9 cellular contexts compared by ENCODE assay signal in the genomic region with DNA sequence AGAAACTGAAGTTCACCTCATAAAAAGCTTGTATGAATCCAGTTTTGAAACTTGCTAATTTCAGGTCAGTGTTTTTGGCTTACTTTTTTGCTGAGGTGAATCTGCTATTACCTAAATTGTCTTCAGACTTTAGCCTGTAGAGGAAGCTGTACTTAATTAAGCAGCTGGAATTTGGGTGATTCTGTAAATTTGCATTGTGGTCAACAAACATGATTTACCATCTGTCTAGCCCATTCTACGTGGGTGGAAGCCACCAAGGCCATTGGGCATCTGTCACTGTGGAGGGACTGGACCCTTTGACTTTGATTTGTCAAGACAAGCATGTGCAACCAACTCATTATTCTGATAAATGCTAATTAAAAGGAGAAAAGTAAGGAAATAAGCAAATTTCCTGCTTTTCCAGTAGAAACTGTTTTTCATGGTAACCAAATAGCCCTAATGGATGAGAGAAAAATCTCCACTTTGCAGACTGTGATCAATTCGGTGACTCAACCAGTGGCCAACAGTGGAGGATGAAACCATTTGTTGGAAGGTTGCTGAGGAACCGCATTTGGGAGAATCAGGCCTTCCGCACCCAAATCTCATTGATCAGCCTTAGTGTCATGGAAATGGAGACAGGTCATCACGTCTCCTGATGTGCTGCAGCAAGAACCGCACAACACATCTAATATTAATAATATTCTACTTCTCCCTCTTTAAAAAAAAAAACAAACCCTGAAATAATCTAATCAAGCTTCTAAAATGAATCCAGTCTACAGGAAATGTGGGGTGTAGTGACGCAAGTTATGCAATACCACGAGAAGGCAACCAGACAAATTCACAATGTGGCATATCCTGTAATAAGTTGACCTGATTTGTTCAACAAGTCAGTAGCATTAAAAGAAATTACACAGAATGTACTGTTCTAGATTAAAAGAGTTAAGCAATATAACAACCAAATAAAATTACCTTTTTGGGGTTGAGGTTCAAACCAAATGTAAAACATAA. TPM values are rescaled to one million over a fixed set of nuclear protein-coding genes. Genes with fewer than 3 reads are reported as not detected.
A peak's percentile ranks its signal among the peaks of the same experiment; 100 is the strongest.
DNase-seq lines count a peak whose midpoint lies in the region; ATAC-seq and TF ChIP-seq lines count a peak whose summit lies in the region.
"Had no signal": no experiment of that assay in that cellular context is flagged by ENCODE, and none has a peak within 500 bp of the region (broad histone marks: within the 10 kb centered on the region; RNA-seq: fewer than 3 reads in every experiment).

No MANE protein-coding gene starts in this region.

- H3K27ac ChIP-seq in transverse colon = peak overlapping the region in 3 of 4 donors; percentile 68 to 84 (median 72)

- 73 to 84% methylated on average over 7 to 8 of the region's 8 CpGs for WGBS in transverse colon (ENCODE audit: low coverage in 1 of 2), 2 donors

- no peak overlapping the region for H3K4me3 ChIP-seq in transverse colon

- H3K27ac Mint-ChIP-seq in activated naive CD4-positive, alpha-beta T cell treated with anti-CD3 and anti-CD28 coated beads for 36 hours = peak overlapping the region; percentile 83
- H3K27ac Mint-ChIP-seq in activated CD4-positive, alpha-beta memory T cell treated with anti-CD3 and anti-CD28 coated beads, Interleukin-2, amount 10 ng/mL, durations not matched to agents 7 days and 5 days = peak overlapping the region; percentile 40
- peak overlapping the region; percentile 84 to 95 (median 92) for H3K27ac Mint-ChIP-seq in immature natural killer cell

- no peaks in the 10 kb centered on the region for H3K9me3 ChIP-seq in transverse colon

- H3K27me3 ChIP-seq in transverse colon = no peaks in the 10 kb centered on the region

- in situ Hi-C loops in transverse colon (cut with MboI; ENCODE audit: low pct_ligation_motif_present in 1 of 4, low pct_unique_long_range_greater_than_20kb in 1 of 4, low sequenced_read_pairs in 3 of 4) = no loop called here

- no peak for TF ChIP-seq CTCF in transverse colon (IDR thresholded peaks at IDR 0.05)

- no peaks in the 10 kb centered on the region for H3K36me3 ChIP-seq in transverse colon

- DNase-seq in activated naive CD4-positive, alpha-beta T cell treated with anti-CD3 and anti-CD28 coated beads for 36 hours = peak; percentile 61
- DNase-seq in activated naive CD4-positive, alpha-beta T cell (lab: John Stamatoyannopoulos, UW) = no peak
- peak; percentile 24 for DNase-seq in activated CD4-positive, alpha-beta memory T cell treated with anti-CD3 and anti-CD28 coated beads, Interleukin-2, amount 10 ng/mL, durations not matched to agents 7 days and 5 days
- peak; percentile 62 to 73 (median 67) for DNase-seq in immature natural killer cell
- no peak for DNase-seq in transverse colon
- no peak for DNase-seq in pons (ENCODE audit: low spot score)
- no peak for DNase-seq in cardiac septum (ENCODE audit: low spot score)
- DNase-seq: NCI-H510A treated with DMSO at 0.1 percent for 48 hours had no signal

- H3K4me1 ChIP-seq in transverse colon = peaks cover 5 to 66% (median 36%) of the 10 kb centered on the region in 4 donors

- POLR2A ChIA-PET in activated CD4-positive, alpha-beta memory T cell treated with anti-CD3 and anti-CD28 coated beads, Interleukin-2, amount 10 ng/mL, durations not matched to agents 7 days and 5 days (lab: Charles Lee) = no interaction called here

- TF ChIP-seq EP300 in transverse colon (IDR thresholded peaks at IDR 0.05; ENCODE audit: low read depth) = no peak

- ATAC-seq in GM21360 (IDR thresholded peaks at IDR 0.05; ENCODE audit: unreplicated experiment) = no peak

- peaks cover 56% of the 10 kb centered on the region for H3K4me1 Mint-ChIP-seq in activated naive CD4-positive, alpha-beta T cell treated with anti-CD3 and anti-CD28 coated beads for 36 hours (ENCODE audit: low read depth)
- H3K4me1 Mint-ChIP-seq in activated CD4-positive, alpha-beta memory T cell treated with anti-CD3 and anti-CD28 coated beads, Interleukin-2, amount 10 ng/mL, durations not matched to agents 7 days and 5 days = peaks cover 30% of the 10 kb centered on the region
- peaks cover 34 to 45% of the 10 kb centered on the region in 2 donors for H3K4me1 Mint-ChIP-seq in immature natural killer cell

- CTCF ChIA-PET in activated naive CD4-positive, alpha-beta T cell treated with anti-CD3 and anti-CD28 coated beads for 36 hours (lab: Charles Lee) = interaction anchor here (0.6 kb wide), 1 partner anchor 37 kb away, joined by 4 read pairs; no protein-coding TSS in a partner anchor
- CTCF ChIA-PET in activated CD4-positive, alpha-beta memory T cell treated with anti-CD3 and anti-CD28 coated beads, Interleukin-2, amount 10 ng/mL, durations not matched to agents 7 days and 5 days (lab: Charles Lee) = interaction anchor here (0.7 to 1.0 kb wide), 2 partner anchors 89 to 893 kb away, joined by 3 to 5 read pairs; no protein-coding TSS in a partner anchor

- intact Hi-C loops in activated naive CD4-positive, alpha-beta T cell treated with anti-CD3 and anti-CD28 coated beads for 36 hours (cut with micrococcal nuclease) = loop anchor here (1.0 kb wide), 1 partner anchor 38 kb away; no protein-coding TSS in a partner anchor
- intact Hi-C loops in transverse colon (cut with DNase I; ENCODE audit: low total_unique reads) (no loop called here), cardiac septum (cut with DNase I) (no loop called here)

- H3K9me3 Mint-ChIP-seq in activated naive CD4-positive, alpha-beta T cell treated with anti-CD3 and anti-CD28 coated beads for 36 hours = no peaks in the 10 kb centered on the region
- no peaks in the 10 kb centered on the region for H3K9me3 Mint-ChIP-seq in activated CD4-positive, alpha-beta memory T cell treated with anti-CD3 and anti-CD28 coated beads, Interleukin-2, amount 10 ng/mL, durations not matched to agents 7 days and 5 days
- no peaks in the 10 kb centered on the region for H3K9me3 Mint-ChIP-seq in immature natural killer cell

- peaks cover 6% of the 10 kb centered on the region for H3K36me3 Mint-ChIP-seq in activated naive CD4-positive, alpha-beta T cell treated with anti-CD3 and anti-CD28 coated beads for 36 hours (ENCODE audit: low read depth)
- peaks cover 16% of the 10 kb centered on the region for H3K36me3 Mint-ChIP-seq in activated CD4-positive, alpha-beta memory T cell treated with anti-CD3 and anti-CD28 coated beads, Interleukin-2, amount 10 ng/mL, durations not matched to agents 7 days and 5 days (ENCODE audit: low read depth)
- H3K36me3 Mint-ChIP-seq in immature natural killer cell = peaks cover 0 to 8% (median 3%) of the 10 kb centered on the region in 3 donors

- H3K27me3 Mint-ChIP-seq in activated naive CD4-positive, alpha-beta T cell treated with anti-CD3 and anti-CD28 coated beads for 36 hours (ENCODE audit: low read depth) = no peaks in the 10 kb centered on the region
- no peaks in the 10 kb centered on the region for H3K27me3 Mint-ChIP-seq in activated CD4-positive, alpha-beta memory T cell treated with anti-CD3 and anti-CD28 coated beads, Interleukin-2, amount 10 ng/mL, durations not matched to agents 7 days and 5 days
- H3K27me3 Mint-ChIP-seq in immature natural killer cell (ENCODE audit: low read depth in 3 of 3) = peaks cover 0 to 4% (median 2%) of the 10 kb centered on the region in 3 donors

- no peak for TF ChIP-seq POLR2A in transverse colon (IDR thresholded peaks at IDR 0.05)

- peak overlapping the region; percentile 25 for H3K4me3 Mint-ChIP-seq in activated naive CD4-positive, alpha-beta T cell treated with anti-CD3 and anti-CD28 coated beads for 36 hours
- no peak overlapping the region for H3K4me3 Mint-ChIP-seq in activated CD4-positive, alpha-beta memory T cell treated with anti-CD3 and anti-CD28 coated beads, Interleukin-2, amount 10 ng/mL, durations not matched to agents 7 days and 5 days
- peak overlapping the region; percentile 3 to 67 (median 44) for H3K4me3 Mint-ChIP-seq in immature natural killer cell

RNA-seq across cellular contexts. Expression of a gene that starts 54.3 kb away (rescaled TPM):
- 10 to 100 TPM; 13.2 to 16.2 TPM for total RNA-seq in activated naive CD4-positive, alpha-beta T cell treated with anti-CD3 and anti-CD28 coated beads for 36 hours
- 10 to 100 TPM; 14.3 to 14.4 TPM for total RNA-seq in activated CD4-positive, alpha-beta memory T cell treated with anti-CD3 and anti-CD28 coated beads, Interleukin-2, amount 10 ng/mL, durations not matched to agents 7 days and 5 days
- 1 to 10 TPM in 2 of 3 donors, under 1 TPM in 1; 0.93 to 4.0 (median 2.7) TPM for polyA plus RNA-seq in immature natural killer cell
- total RNA-seq in transverse colon (10 to 100 TPM; 16.7 to 27.8 (median 22.7) TPM), cardiac septum (26.7 TPM)

RNA-seq across cellular contexts. Expression of a gene that starts 56.3 kb away (rescaled TPM):
- total RNA-seq in activated naive CD4-positive, alpha-beta T cell treated with anti-CD3 and anti-CD28 coated beads for 36 hours = 100 to 1,000 TPM; 542 to 553 TPM
- total RNA-seq in activated CD4-positive, alpha-beta memory T cell treated with anti-CD3 and anti-CD28 coated beads, Interleukin-2, amount 10 ng/mL, durations not matched to agents 7 days and 5 days = 100 to 1,000 TPM; 658 to 662 TPM
- 100 to 1,000 TPM; 112 to 161 (median 143) TPM for polyA plus RNA-seq in immature natural killer cell
- total RNA-seq in transverse colon (100 to 1,000 TPM; 112 to 531 (median 220) TPM), cardiac septum (512 TPM)

Comparison
In these comparisons a context has a peak if more than half of its experiments do, and no peak if none do; other contexts are left out.
1. DNase-seq: peak in activated naive CD4-positive, alpha-beta T cell treated with anti-CD3 and anti-CD28 coated beads for 36 hours (single experiment), activated CD4-positive, alpha-beta memory T cell treated with anti-CD3 and anti-CD28 coated beads, Interleukin-2, amount 10 ng/mL, durations not matched to agents 7 days and 5 days (single experiment) and immature natural killer cell (3 of 3); none in activated naive CD4-positive, alpha-beta T cell (0 of 4), transverse colon (single experiment), pons (single experiment) and cardiac septum (single experiment).
2. H3K27ac Mint-ChIP-seq: peak in every context shown above with its lines; median percentile 92 in immature natural killer cell; 83 in activated naive CD4-positive, alpha-beta T cell treated with anti-CD3 and anti-CD28 coated beads for 36 hours; 40 in activated CD4-positive, alpha-beta memory T cell treated with anti-CD3 and anti-CD28 coated beads, Interleukin-2, amount 10 ng/mL, durations not matched to agents 7 days and 5 days.